In genomic region chr11:3007404-3008010, GRCh38 we compare ENCODE assay signal across 18 cellular contexts. TPM values are rescaled to one million over a fixed set of nuclear protein-coding genes. Genes with fewer than 3 reads are reported as not detected.
DNase-seq lines count a peak whose midpoint lies in the region; ATAC-seq, FAIRE-seq and TF ChIP-seq lines count a peak whose summit lies in the region.
"Had no signal": no experiment of that assay in that cellular context is flagged by ENCODE, and none has a peak within 500 bp of the region (broad histone marks: within the 10 kb centered on the region; RNA-seq: fewer than 3 reads in every experiment).

No MANE protein-coding gene starts in this region.

- peak; percentile 28 for FAIRE-seq in bronchial epithelial cell (lab: Jason Lieb, UNC)

- DNase-seq in cardiac septum (ENCODE audit: low spot score): peak; percentile 24
- DNase-seq in left cardiac atrium: no peak
- no peak for DNase-seq in T-cell
- no peak for DNase-seq in bronchial epithelial cell (ENCODE audit: low read depth)
- no peak for DNase-seq in stimulated activated naive CD8-positive, alpha-beta T cell treated with anti-CD3 and anti-CD28 coated beads, Interleukin-15, amount 100 ng/mL, for 72 hours
- DNase-seq in T1000 (lab: John Stamatoyannopoulos, UW): no peak
- DNase-seq in CD1c-positive myeloid dendritic cell (ENCODE audit: extremely low spot score): no peak
- DNase-seq: BE2C, DMS 273 treated with DMSO at 0.1 percent for 48 hours, GOT3, MM.1S, NCI-H1105, NCI-H1694 treated with DMSO at 0.1 percent for 48 hours, NCI-H446 treated with DMSO at 0.1 percent for 48 hours, NCI-H748 treated with DMSO at 0.1 percent for 48 hours, PC-9 had no signal

- no peak overlapping the region for H3K4me3 ChIP-seq in bronchial epithelial cell (ENCODE audit: low read depth, low read length)
- H3K4me3 ChIP-seq: PC-9 had no signal

- no peaks in the 10 kb centered on the region for H3K9me3 Mint-ChIP-seq in T-cell
- no peaks in the 10 kb centered on the region for H3K9me3 Mint-ChIP-seq in stimulated activated naive CD8-positive, alpha-beta T cell treated with anti-CD3 and anti-CD28 coated beads, Interleukin-15, amount 100 ng/mL, for 72 hours

- H3K27me3 Mint-ChIP-seq in T-cell: no peaks in the 10 kb centered on the region
- no peaks in the 10 kb centered on the region for H3K27me3 Mint-ChIP-seq in stimulated activated naive CD8-positive, alpha-beta T cell treated with anti-CD3 and anti-CD28 coated beads, Interleukin-15, amount 100 ng/mL, for 72 hours

- peaks cover 43% of the 10 kb centered on the region for H3K36me3 ChIP-seq in bronchial epithelial cell (ENCODE audit: control insufficient read depth, insufficient read depth, low read length)
- H3K36me3 ChIP-seq: BE2C had no signal

- TF ChIP-seq CTCF in bronchial epithelial cell (IDR thresholded peaks at IDR 0.05; ENCODE audit: insufficient read depth, low read length, severe bottlenecking): no peak

- no peaks in the 10 kb centered on the region for H3K27me3 ChIP-seq in bronchial epithelial cell (ENCODE audit: control insufficient read depth, insufficient read depth, low read length)
- H3K27me3 ChIP-seq: BE2C had no signal

- peak overlapping the region in 1 of 2 donors; percentile 79 for H3K27ac Mint-ChIP-seq in T-cell
- H3K27ac Mint-ChIP-seq in stimulated activated naive CD8-positive, alpha-beta T cell treated with anti-CD3 and anti-CD28 coated beads, Interleukin-15, amount 100 ng/mL, for 72 hours: peak overlapping the region in 1 of 2 donors; percentile 82

- peaks cover 67% of the 10 kb centered on the region for H3K36me3 Mint-ChIP-seq in T-cell

- ATAC-seq in left cardiac atrium: no peak
- ATAC-seq in T-cell (replicated peaks in 1 of 4): peak in 1 of 4 experiments; percentile 4
- peak; percentile 13 for ATAC-seq in stimulated activated naive CD8-positive, alpha-beta T cell treated with anti-CD3 and anti-CD28 coated beads, Interleukin-15, amount 100 ng/mL, for 72 hours
- ATAC-seq in activated CD4-positive, CD25-positive, alpha-beta regulatory T cell treated with anti-CD3 and anti-CD28 coated beads, Interleukin-2, amount 50 U/mL, for 24 hours: no peak
- ATAC-seq: Right ventricle myocardium inferior had no signal

- H3K4me1 Mint-ChIP-seq in T-cell: peaks cover 12 to 32% (median 15%) of the 10 kb centered on the region in 3 donors
- peaks cover 96% of the 10 kb centered on the region for H3K4me1 Mint-ChIP-seq in stimulated activated naive CD8-positive, alpha-beta T cell treated with anti-CD3 and anti-CD28 coated beads, Interleukin-15, amount 100 ng/mL, for 72 hours

- POLR2A ChIA-PET in T-cell (lab: Charles Lee): interaction anchor here (0.6 to 0.7 kb wide), 2 partner anchors 40 to 281 kb away, joined by 3 to 6 read pairs; no protein-coding TSS in a partner anchor

- CTCF ChIA-PET in T-cell (lab: Charles Lee): interaction anchor here in 1 of 2 donors (1.3 kb wide), 1 partner anchor 14 kb away, joined by 3 read pairs; no protein-coding TSS in a partner anchor

- peak overlapping the region in 2 of 3 donors; percentile 65 to 75 for H3K4me3 Mint-ChIP-seq in T-cell
- H3K4me3 Mint-ChIP-seq in stimulated activated naive CD8-positive, alpha-beta T cell treated with anti-CD3 and anti-CD28 coated beads, Interleukin-15, amount 100 ng/mL, for 72 hours: peak overlapping the region in 1 of 2 donors; percentile 84

- intact Hi-C loops in cardiac septum (cut with DNase I) (no loop called here), left cardiac atrium (cut with DNase I) (no loop called here)

RNA-seq across cellular contexts. Expression of gene NAP1L4, which starts 15.4 kb away (rescaled TPM):
- total RNA-seq in cardiac septum: 189 TPM
- total RNA-seq in left cardiac atrium: 100 to 1,000 TPM; 125 to 144 TPM
- 100 to 1,000 TPM; 253 to 388 (median 299) TPM for total RNA-seq in T-cell
- total RNA-seq in bronchial epithelial cell: 101 and 179 TPM in 2 replicates

RNA-seq across cellular contexts. Expression of gene CARS1, which starts 49.7 kb away (rescaled TPM):
- total RNA-seq in cardiac septum: 17.1 TPM
- 10 to 100 TPM; 16.8 to 28.7 TPM for total RNA-seq in left cardiac atrium
- 100 to 1,000 TPM in 3 of 5 donors, 10 to 100 TPM in 2; 45.3 to 113 (median 109) TPM for total RNA-seq in T-cell
- 113 and 125 TPM in 2 replicates for total RNA-seq in bronchial epithelial cell
